8 cellular contexts compared by ENCODE assay signal in genomic region chr1:150362721-150363425, GRCh38. TPM values are rescaled to one million over a fixed set of nuclear protein-coding genes. Genes with fewer than 3 reads are reported as not detected.
A peak's percentile ranks its signal among the peaks of the same experiment; 100 is the strongest.
DNase-seq lines count a peak whose midpoint lies in the region; ATAC-seq and TF ChIP-seq lines count a peak whose summit lies in the region.

No MANE protein-coding gene starts in this region.

- H3K4me1 ChIP-seq in mesodermal cell (ENCODE audit: control insufficient read depth, insufficient read depth, low read length, poor library complexity, severe bottlenecking), result peaks cover 4% of the 10 kb centered on the region
- peaks cover 0 to 8% (median 0%) of the 10 kb centered on the region in 4 donors for H3K4me1 ChIP-seq in tibial artery

- DNase-seq in GM12865 (ENCODE audit: low read depth) (peak; percentile 78), NCI-H2227 treated with DMSO at 0.1 percent for 48 hours (lab: John Stamatoyannopoulos, UW) (peak; percentile 74), astrocyte of the spinal cord (ENCODE audit: low read depth, low spot score) (no peak), tibial artery (no peak), retina (no peak)

- H3K4me3 ChIP-seq in GM12865 (ENCODE audit: low read depth, low read length) (peak overlapping the region; percentile 99), astrocyte of the spinal cord (ENCODE audit: low read depth, low read length) (peak overlapping the region; percentile 94), mesodermal cell (ENCODE audit: extremely low read depth, insufficient read depth, low read length, poor library complexity, severe bottlenecking) (peak overlapping the region; percentile 85), tibial artery (peak overlapping the region; percentile 69 to 83)

- intact Hi-C loops in tibial artery (cut with DNase I; ENCODE audit: low total_unique reads), result no loop called here

- TF ChIP-seq CTCF in GM12865 (IDR thresholded peaks at IDR 0.05; ENCODE audit: insufficient read depth, low read depth, low read length, missing control alignments) (no peak), astrocyte of the spinal cord (IDR thresholded peaks at IDR 0.05; ENCODE audit: low read depth, low read length) (no peak), tibial artery (IDR thresholded peaks at IDR 0.05) (no peak)

- WGBS in mesodermal cell (ENCODE audit: insufficient coverage in 2 of 2), 2 experiments, result 85 to 86% methylated on average over 12 to 16 of the region's 22 CpGs

- ATAC-seq in HG02973 (IDR thresholded peaks at IDR 0.05; ENCODE audit: unreplicated experiment), result no peak
- no peak for ATAC-seq in HG02623 (IDR thresholded peaks at IDR 0.05; ENCODE audit: unreplicated experiment)

- H3K36me3 ChIP-seq in mesodermal cell (ENCODE audit: control insufficient read depth, insufficient read depth, low read length), result peaks cover 3% of the 10 kb centered on the region
- peaks cover 0 to 8% (median 0%) of the 10 kb centered on the region in 3 donors for H3K36me3 ChIP-seq in tibial artery

- no peaks in the 10 kb centered on the region for H3K27me3 ChIP-seq in tibial artery

- H3K9me3 ChIP-seq in mesodermal cell (ENCODE audit: control insufficient read depth, low read length) (no peaks in the 10 kb centered on the region), tibial artery (no peaks in the 10 kb centered on the region)

- H3K27ac ChIP-seq in mesodermal cell (ENCODE audit: low read depth, low read length, severe bottlenecking) (peak overlapping the region; percentile 98), tibial artery (peak overlapping the region; percentile 92 to 95)

- in situ Hi-C loops in astrocyte of the spinal cord (cut with HindIII; ENCODE audit: low sequenced_read_pairs), result no loop called here

RNA-seq across cellular contexts. Expression of gene RPRD2, which starts 1.1 kb away (rescaled TPM):
- polyA plus RNA-seq in mesodermal cell (2013, experiment 1 of 2), result 24.7 TPM
- 21.4 TPM for polyA plus RNA-seq in mesodermal cell (2013, experiment 2 of 2)

RNA-seq across cellular contexts. Expression of gene PRPF3, which starts 41.5 kb away (rescaled TPM):
- polyA plus RNA-seq in mesodermal cell (2013, experiment 1 of 2), result 40.9 TPM
- 36.6 TPM for polyA plus RNA-seq in mesodermal cell (2013, experiment 2 of 2)

Comparison
In these comparisons a context has a peak if more than half of its experiments do, and no peak if none do; other contexts are left out.
1. DNase-seq: peak in GM12865 (single experiment) and NCI-H2227 treated with DMSO at 0.1 percent for 48 hours (single experiment); none in astrocyte of the spinal cord (single experiment), tibial artery (0 of 2) and retina (single experiment).
2. Peak in every context shown above with its lines, with median percentiles within 50 percentile points of each other: H3K4me3 ChIP-seq.